ENCODE assay signal across 8 cellular contexts in the genomic region with DNA sequence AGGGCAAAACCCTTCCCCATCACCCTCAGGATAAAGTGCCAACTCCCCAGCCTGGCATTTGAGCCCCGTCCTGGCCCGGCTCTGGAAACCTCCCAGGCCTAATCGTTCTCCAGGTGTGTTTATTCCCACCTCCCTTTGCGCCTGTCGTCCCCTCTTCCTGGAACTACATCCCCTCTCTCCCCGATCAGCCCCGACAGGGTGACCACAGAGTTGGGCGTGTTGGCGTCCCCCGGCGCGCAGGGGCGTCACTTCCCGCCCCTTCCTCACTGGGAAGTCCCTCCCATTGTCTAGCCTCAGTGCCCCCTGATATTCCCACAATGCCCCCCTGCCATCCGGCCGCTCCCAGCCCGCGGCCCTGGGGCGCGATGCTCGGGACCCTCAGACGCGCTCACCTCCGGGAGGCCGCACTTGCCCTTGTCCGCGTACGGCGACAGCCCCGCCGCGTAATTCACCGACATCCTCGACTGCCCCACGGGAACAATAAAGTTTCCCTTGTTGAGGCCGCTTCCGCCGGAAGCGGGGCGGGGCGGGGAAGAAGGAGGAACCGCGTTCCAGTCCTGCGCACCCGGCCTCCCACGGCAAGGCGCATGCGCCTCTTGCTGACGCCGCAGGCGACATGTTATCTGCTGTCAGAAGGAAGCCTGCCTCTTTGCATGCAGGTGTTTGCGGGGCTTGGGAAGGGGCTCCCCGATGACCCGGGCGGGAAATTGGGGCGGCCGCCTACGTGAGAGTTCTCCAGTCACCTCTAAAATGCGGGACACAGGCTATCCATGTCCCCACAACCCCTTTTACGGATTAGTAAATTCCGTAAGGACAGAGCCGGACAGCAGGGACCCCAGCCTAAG. TPM values are rescaled to one million over a fixed set of nuclear protein-coding genes. Genes with fewer than 3 reads are reported as not detected.
DNase-seq lines count a peak whose midpoint lies in the region; ATAC-seq and TF ChIP-seq lines count a peak whose summit lies in the region.

A gene (plus strand): TSS at position 608 of the 845 bp plus-strand sequence. CDS start 3,737 bp downstream, outside the sequence.
A gene (minus strand): TSS at position 482 of the 845 bp plus-strand sequence. CDS start 24 bp downstream, at position 458.

- POLR2A ChIA-PET in HEK293T (lab: Yijun Ruan, JAX), result no interaction called here

- in situ Hi-C loops in G401 (cut with HindIII; ENCODE audit: low sequenced_read_pairs), result no loop called here

- ATAC-seq in omental fat pad (ENCODE audit: low FRiP score), result peak; percentile 63

- peak within 1 kb of the TSS; percentile 92 for H3K27ac Mint-ChIP-seq in activated naive CD8-positive, alpha-beta T cell

- CTCF ChIA-PET in HEK293T (lab: Yijun Ruan, JAX), result no interaction called here

- no peaks in the 10 kb centered on the region for H3K27me3 Mint-ChIP-seq in activated naive CD8-positive, alpha-beta T cell

- H3K9me3 Mint-ChIP-seq in activated naive CD8-positive, alpha-beta T cell (ENCODE audit: low read depth), result no peaks in the 10 kb centered on the region

- H3K27ac ChIP-seq in temporal lobe (ENCODE audit: low read depth, low read length), result peak within 1 kb of the TSS; percentile 56

- peak within 1 kb of the TSS; percentile 98 for H3K4me3 Mint-ChIP-seq in activated naive CD8-positive, alpha-beta T cell

- H3K36me3 Mint-ChIP-seq in activated naive CD8-positive, alpha-beta T cell, result no peaks in the 10 kb centered on the region

- H3K4me1 Mint-ChIP-seq in activated naive CD8-positive, alpha-beta T cell (ENCODE audit: low read depth), result peaks cover 28% of the 10 kb centered on the region

- no peak for TF ChIP-seq CTCF in omental fat pad (IDR thresholded peaks at IDR 0.05)

- peak; percentile 94 for DNase-seq in G401 (ENCODE audit: low spot score)
- peak; percentile 98 for DNase-seq in HEK293T (ENCODE audit: extremely low spot score)
- DNase-seq in NCI-H1048 (lab: John Stamatoyannopoulos, UW), result peak; percentile 93
- peak; percentile 89 for DNase-seq in SKM-1 (lab: John Stamatoyannopoulos, UW; ENCODE audit: unreplicated experiment)
- peak; percentile 95 for DNase-seq in glomerular visceral epithelial cell (ENCODE audit: extremely low spot score)
- peak; percentile 77 for DNase-seq in omental fat pad (ENCODE audit: low spot score)

TF ChIP-seq in HEK293T, 16 proteins besides CTCF, POLR2A, EP300 and RAD21:
- TF ChIP-seq SP1 (IDR thresholded peaks at IDR 0.05) (no peak), LEF1 (IDR thresholded peaks at IDR 0.05; ENCODE audit: borderline replicate concordance) (no peak), TARDBP (IDR thresholded peaks at IDR 0.05) (no peak), FOXK2 (IDR thresholded peaks at IDR 0.05) (no peak), ZNF384 (IDR thresholded peaks at IDR 0.05) (peak; percentile 48; the same call in 1 of the 2 replicates), CTBP1 (IDR thresholded peaks at IDR 0.05; ENCODE audit: borderline replicate concordance) (0 out of 2 replicates have a peak, but pooled peaks have one; percentile 10)
- TF ChIP-seq, protein P1, sequence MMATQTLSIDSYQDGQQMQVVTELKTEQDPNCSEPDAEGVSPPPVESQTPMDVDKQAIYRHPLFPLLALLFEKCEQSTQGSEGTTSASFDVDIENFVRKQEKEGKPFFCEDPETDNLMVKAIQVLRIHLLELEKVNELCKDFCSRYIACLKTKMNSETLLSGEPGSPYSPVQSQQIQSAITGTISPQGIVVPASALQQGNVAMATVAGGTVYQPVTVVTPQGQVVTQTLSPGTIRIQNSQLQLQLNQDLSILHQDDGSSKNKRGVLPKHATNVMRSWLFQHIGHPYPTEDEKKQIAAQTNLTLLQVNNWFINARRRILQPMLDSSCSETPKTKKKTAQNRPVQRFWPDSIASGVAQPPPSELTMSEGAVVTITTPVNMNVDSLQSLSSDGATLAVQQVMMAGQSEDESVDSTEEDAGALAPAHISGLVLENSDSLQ (IDR thresholded peaks at IDR 0.05), result peak; percentile 73

RNA-seq across cellular contexts. Expression of the first gene that starts in this region (rescaled TPM):
- 3.8 and 4.4 TPM in 2 replicates for total RNA-seq in G401 (2014; rRNA removed; shearing (Covaris generic))
- total RNA-seq in omental fat pad (1 to 10 TPM in 2 of 4 donors, under 1 TPM in 2; 0.88 to 1.2 (median 1.0) TPM), temporal lobe (8.9 TPM)

RNA-seq across cellular contexts. Expression of the second gene that starts in this region (rescaled TPM):
- total RNA-seq in G401 (2014; rRNA removed; shearing (Covaris generic)), result 17.2 and 21.8 TPM in 2 replicates
- 10 to 100 TPM; 15.0 to 29.6 (median 21.0) TPM for total RNA-seq in omental fat pad
- total RNA-seq in temporal lobe, result 11.1 TPM

Comparison
In these comparisons a context has a peak if more than half of its experiments do, and no peak if none do; other contexts are left out.
1. Peak in every context shown above with its lines: DNase-seq, ATAC-seq and H3K27ac ChIP-seq.